ENCODE assay signal across 13 cellular contexts in genomic region chr4:124144302-124144701, GRCh38.
DNase-seq lines count a peak whose midpoint lies in the region; ATAC-seq and TF ChIP-seq lines count a peak whose summit lies in the region.
"Had no signal": no experiment of that assay in that cellular context is flagged by ENCODE, and none has a peak within 500 bp of the region (broad histone marks: within the 10 kb centered on the region; RNA-seq: fewer than 3 reads in every experiment).

No MANE protein-coding gene starts in this region.

- no peaks in the 10 kb centered on the region for H3K4me1 ChIP-seq in HEK293 (ENCODE audit: control insufficient read depth, insufficient read depth, low read length)
- peaks cover 4% of the 10 kb centered on the region for H3K4me1 ChIP-seq in skeletal muscle satellite cell (ENCODE audit: control insufficient read depth, insufficient read depth, low read length)
- H3K4me1 ChIP-seq: Caco-2 had no signal

- H3K36me3 ChIP-seq in HEK293 (ENCODE audit: control insufficient read depth in 2 of 2, insufficient read depth in 1 of 2, low read length in 2 of 2) (no peaks in the 10 kb centered on the region), skeletal muscle satellite cell (ENCODE audit: insufficient read depth, low read length) (no peaks in the 10 kb centered on the region), H7 (replicated peaks; ENCODE audit: control insufficient read depth, insufficient read depth, low read length) (no peaks in the 10 kb centered on the region)

- H3K27me3 ChIP-seq in skeletal muscle satellite cell (ENCODE audit: control insufficient read depth, insufficient read depth, low read length) (no peaks in the 10 kb centered on the region), H7 (ENCODE audit: control insufficient read depth, insufficient read depth, low read length) (no peaks in the 10 kb centered on the region)

- H3K4me3 ChIP-seq in HEK293 (ENCODE audit: low read depth, low read length) (no peak overlapping the region), fibroblast of mammary gland (ENCODE audit: control insufficient read depth, low read depth, low read length) (no peak overlapping the region), skeletal muscle satellite cell (ENCODE audit: low read length) (no peak overlapping the region), H7 (ENCODE audit: insufficient read depth, low read depth, low read length) (no peak overlapping the region)
- H3K4me3 ChIP-seq: SK-N-MC had no signal

- CTCF ChIA-PET in HEK293 (lab: Yijun Ruan, JAX): interaction anchor here (0.7 kb wide), 1 partner anchor 130 kb away, joined by 3 read pairs; no protein-coding TSS in a partner anchor

- POLR2A ChIA-PET in HEK293 (lab: Yijun Ruan, JAX): interaction anchor here (0.7 kb wide), 1 partner anchor 12 kb away, joined by 3 read pairs; no protein-coding TSS in a partner anchor

- H3K9me3 Mint-ChIP-seq in stimulated activated memory B cell treated with anti-CD40 and anti-IgM and Interleukin-4, amounts not matched to agents 10 μg/mL and 1 μg/mL and 100 μg/mL, for 72 hours: peaks cover 4% of the 10 kb centered on the region

- H3K9ac ChIP-seq in skeletal muscle satellite cell (ENCODE audit: low read depth, low read length): no peak overlapping the region

- no peaks in the 10 kb centered on the region for H3K4me1 Mint-ChIP-seq in stimulated activated memory B cell treated with anti-CD40 and anti-IgM and Interleukin-4, amounts not matched to agents 10 μg/mL and 1 μg/mL and 100 μg/mL, for 72 hours
- H3K4me1 Mint-ChIP-seq: naive B cell had no signal

- DNase-seq in NCI-H69 (lab: John Stamatoyannopoulos, UW) (peak; percentile 82), fibroblast of mammary gland (ENCODE audit: low read depth) (peak; percentile 3), H7 (no peak)
- DNase-seq: activated CD4-positive, CD25-positive, alpha-beta regulatory T cell; activated T-cell treated with anti-CD3 and anti-CD28 coated beads, Interleukin-2, amount 50 U/mL, for 1 hour; Caco-2; naive B cell; NCI-H526 treated with DMSO at 0.1 percent for 48 hours had no signal

- no peaks in the 10 kb centered on the region for H3K36me3 Mint-ChIP-seq in stimulated activated memory B cell treated with anti-CD40 and anti-IgM and Interleukin-4, amounts not matched to agents 10 μg/mL and 1 μg/mL and 100 μg/mL, for 72 hours
- H3K36me3 Mint-ChIP-seq: naive B cell had no signal

- H3K4me2 ChIP-seq in skeletal muscle satellite cell (ENCODE audit: low read length): peak overlapping the region; percentile 51

- H3K27me3 Mint-ChIP-seq in stimulated activated memory B cell treated with anti-CD40 and anti-IgM and Interleukin-4, amounts not matched to agents 10 μg/mL and 1 μg/mL and 100 μg/mL, for 72 hours: no peaks in the 10 kb centered on the region
- H3K27me3 Mint-ChIP-seq: naive B cell had no signal

- no peak for TF ChIP-seq CTCF in HEK293 (tag by site-specific recombination; IDR thresholded peaks at IDR 0.05)
- no peak for TF ChIP-seq CTCF in fibroblast of mammary gland (conservative IDR thresholded peaks at IDR 0.05; ENCODE audit: control insufficient read depth, insufficient read depth, low read depth, low read length)

- no peaks in the 10 kb centered on the region for H3K9me3 ChIP-seq in HEK293 (ENCODE audit: control insufficient read depth, insufficient read depth, low read depth, low read length)
- H3K9me3 ChIP-seq in skeletal muscle satellite cell (replicated peaks; ENCODE audit: low read length): no peaks in the 10 kb centered on the region
- H3K9me3 ChIP-seq: Caco-2 had no signal

- no peak overlapping the region for H3K27ac Mint-ChIP-seq in stimulated activated memory B cell treated with anti-CD40 and anti-IgM and Interleukin-4, amounts not matched to agents 10 μg/mL and 1 μg/mL and 100 μg/mL, for 72 hours

- no peak overlapping the region for H3K4me3 Mint-ChIP-seq in stimulated activated memory B cell treated with anti-CD40 and anti-IgM and Interleukin-4, amounts not matched to agents 10 μg/mL and 1 μg/mL and 100 μg/mL, for 72 hours
- H3K4me3 Mint-ChIP-seq: naive B cell had no signal

- ATAC-seq in stimulated activated memory B cell treated with anti-CD40 and anti-IgM and Interleukin-4, amounts not matched to agents 10 μg/mL and 1 μg/mL and 100 μg/mL, for 72 hours: no peak
- no peak for ATAC-seq in GM21619 (IDR thresholded peaks at IDR 0.05; ENCODE audit: unreplicated experiment)

- H3K27ac ChIP-seq in HEK293 (ENCODE audit: extremely low read depth, low read depth, low read length): no peak overlapping the region
- H3K27ac ChIP-seq: SK-N-MC had no signal

TF ChIP-seq in HEK293, 187 proteins besides CTCF, POLR2A, EP300 and RAD21 (continues in another document):
- TF ChIP-seq ZBTB6 (tag by site-specific recombination; IDR thresholded peaks at IDR 0.05) (no peak), ZNF473 (tag by site-specific recombination; IDR thresholded peaks at IDR 0.05) (no peak), PRDM6 (tag by site-specific recombination; IDR thresholded peaks at IDR 0.05) (peak; percentile 88), ZNF626 (tag by site-specific recombination; IDR thresholded peaks at IDR 0.05) (no peak), ZBTB10 (tag by site-specific recombination; IDR thresholded peaks at IDR 0.05) (no peak), ZNF843 (tag by site-specific recombination; IDR thresholded peaks at IDR 0.05) (peak; percentile 70), FEZF1 (tag by site-specific recombination; IDR thresholded peaks at IDR 0.05) (peak; percentile 71), ZNF26 (tag by site-specific recombination; IDR thresholded peaks at IDR 0.05) (no peak), BCL6B (tag by site-specific recombination; IDR thresholded peaks at IDR 0.05) (0 out of 2 replicates have a peak, but pooled peaks have one; percentile 41)
